ENCODE assay signal across 17 cellular contexts in genomic region chr9:121776739-121777637, GRCh38.
"Had no signal": no experiment of that assay in that cellular context is flagged by ENCODE, and none has a peak within 500 bp of the region (broad histone marks: within the 10 kb centered on the region; RNA-seq: fewer than 3 reads in every experiment).

No MANE protein-coding gene starts in this region.

- H3K27ac ChIP-seq: brain microvascular endothelial cell, colonic mucosa, esophagus squamous epithelium, tibial artery had no signal

- ATAC-seq: gastroesophageal sphincter, heart left ventricle had no signal

- H3K9me3 Mint-ChIP-seq: activated naive CD4-positive, alpha-beta T cell treated with anti-CD3 and anti-CD28 coated beads, Interleukin-2, amount 50 U/mL, for 24 hours; central memory CD8-positive, alpha-beta T cell had no signal

- H3K27ac Mint-ChIP-seq: activated naive CD4-positive, alpha-beta T cell treated with anti-CD3 and anti-CD28 coated beads, Interleukin-2, amount 50 U/mL, for 24 hours; memory B cell; nephron had no signal

- H3K4me3 Mint-ChIP-seq: activated naive CD4-positive, alpha-beta T cell treated with anti-CD3 and anti-CD28 coated beads, Interleukin-2, amount 50 U/mL, for 24 hours; central memory CD8-positive, alpha-beta T cell; memory B cell; nephron had no signal

- DNase-seq: activated CD4-positive, alpha-beta T cell treated with anti-CD3 and anti-CD28 coated beads for 4 hours; activated CD4-positive, alpha-beta T cell treated with anti-CD3 and anti-CD28 coated beads, Interleukin-2, amount 50 U/mL, for 48 hours; activated CD4-positive, CD25-positive, alpha-beta regulatory T cell; activated gamma-delta T cell treated with Interleukin-2 at 50 U/mL for 16 hours; brain microvascular endothelial cell; colonic mucosa; esophagus squamous epithelium; stimulated activated CD4-positive, alpha-beta T cell treated with anti-CD3 and anti-CD28 coated beads, Interleukin-4, amount 100 ng/mL, for 1 hour; stimulated activated naive CD4-positive, alpha-beta T cell; T-helper 9 cell had no signal

- H3K4me1 Mint-ChIP-seq: activated naive CD4-positive, alpha-beta T cell treated with anti-CD3 and anti-CD28 coated beads, Interleukin-2, amount 50 U/mL, for 24 hours; central memory CD8-positive, alpha-beta T cell had no signal

- H3K27me3 ChIP-seq: brain microvascular endothelial cell, colonic mucosa, esophagus squamous epithelium, gastroesophageal sphincter, heart left ventricle, tibial artery had no signal

- H3K9me3 ChIP-seq: colonic mucosa, esophagus squamous epithelium, tibial artery had no signal

- H3K4me3 ChIP-seq: colonic mucosa, esophagus squamous epithelium, gastroesophageal sphincter, heart left ventricle, tibial artery had no signal

- H3K4me1 ChIP-seq: colonic mucosa had no signal
